In the genomic region with DNA sequence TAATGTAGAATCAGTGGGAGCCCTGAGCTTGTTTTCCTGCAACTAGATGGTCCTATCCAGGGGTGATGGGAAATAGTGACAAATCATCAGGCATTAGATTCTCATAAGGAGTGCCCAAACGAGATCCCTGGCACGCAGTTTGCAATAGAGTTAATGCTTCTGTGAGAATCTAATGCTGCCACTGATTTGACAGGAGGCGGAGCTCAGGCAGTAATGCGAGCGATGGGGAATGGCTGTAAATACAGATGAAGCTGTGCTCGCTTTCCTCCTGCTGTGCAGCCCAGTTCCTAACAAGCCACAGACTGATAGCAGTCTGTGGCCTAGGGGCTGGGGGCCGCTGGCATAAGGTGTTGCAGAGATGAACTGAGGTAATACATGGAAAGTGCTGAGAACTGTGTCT, we compare ENCODE assay signal across 21 cellular contexts. TPM values are rescaled to one million over a fixed set of nuclear protein-coding genes. Genes with fewer than 3 reads are reported as not detected.
DNase-seq lines count a peak whose midpoint lies in the region; ATAC-seq and TF ChIP-seq lines count a peak whose summit lies in the region.
"Had no signal": no experiment of that assay in that cellular context is flagged by ENCODE, and none has a peak within 500 bp of the region (broad histone marks: within the 10 kb centered on the region; RNA-seq: fewer than 3 reads in every experiment).

No MANE protein-coding gene starts in this region.

- H3K4me1 Mint-ChIP-seq in brain = peaks cover 5% of the 10 kb centered on the region

- H3K27ac ChIP-seq in heart right ventricle (peak overlapping the region in 5 of 10 donors; percentile 16 to 42 (median 38)), neural cell (ENCODE audit: low read length) (no peak overlapping the region), PC-3 (ENCODE audit: low read length) (no peak overlapping the region)
- H3K27ac ChIP-seq: 22Rv1, A549, C4-2B had no signal

- CTCF ChIA-PET in PC-3 (lab: Charles Lee) = no interaction called here

- no peak for TF ChIP-seq EP300 in neural cell (conservative IDR thresholded peaks at IDR 0.05; ENCODE audit: poor library complexity, severe bottlenecking)

- no peaks in the 10 kb centered on the region for H3K9me3 Mint-ChIP-seq in brain

- H3K9ac ChIP-seq in neural cell (ENCODE audit: low read length) (no peak overlapping the region), PC-3 (ENCODE audit: low read length) (no peak overlapping the region)

- H3K36me3 ChIP-seq in heart right ventricle (peaks cover 0 to 29% (median 0%) of the 10 kb centered on the region in 9 donors), neural cell (ENCODE audit: insufficient read depth, low read length) (no peaks in the 10 kb centered on the region), PC-3 (ENCODE audit: low read depth, low read length) (peaks cover 76% of the 10 kb centered on the region)

- H2AFZ ChIP-seq in neural cell (ENCODE audit: low read depth, low read length) = no peak overlapping the region
- H2AFZ ChIP-seq in PC-3 (ENCODE audit: low read length) = no peak overlapping the region

- no peak for TF ChIP-seq RAD21 in neural cell (conservative IDR thresholded peaks at IDR 0.05)

- intact Hi-C loops in Right ventricle myocardium inferior (cut with DNase I) = no loop called here
- intact Hi-C loops in cardiac septum (cut with DNase I) = no loop called here
- intact Hi-C loops in heart right ventricle (cut with DNase I) = no loop called here
- intact Hi-C loops in PC-3 (cut with micrococcal nuclease) = no loop called here

- H3K27ac Mint-ChIP-seq in brain = peak overlapping the region in 3 of 5 experiments; percentile 6 to 61 (median 10)
- H3K27ac Mint-ChIP-seq: CD4-positive, alpha-beta T cell; HFFc6 had no signal

- H4K20me1 ChIP-seq in neural cell (ENCODE audit: insufficient read depth) (no peaks in the 10 kb centered on the region), PC-3 (ENCODE audit: low read length) (no peaks in the 10 kb centered on the region)

- peaks cover 0 to 22% (median 6%) of the 10 kb centered on the region in 11 donors for H3K9me3 ChIP-seq in heart right ventricle
- no peaks in the 10 kb centered on the region for H3K9me3 ChIP-seq in neural cell (ENCODE audit: low read length)
- no peaks in the 10 kb centered on the region for H3K9me3 ChIP-seq in PC-3 (ENCODE audit: low read length)
- H3K9me3 ChIP-seq: A549 had no signal

- DNase-seq in Right ventricle myocardium inferior (ENCODE audit: missing footprints) = no peak
- no peak for DNase-seq in cardiac septum (ENCODE audit: low spot score)
- no peak for DNase-seq in heart right ventricle
- no peak for DNase-seq in PC-3
- no peak for DNase-seq in NOMO-1 treated with dmso at 0.1 percent for 144 hours (lab: John Stamatoyannopoulos, UW; ENCODE audit: unreplicated experiment)
- DNase-seq: AML-193; Caco-2; CD4-positive, alpha-beta T cell; GDM1; GOT3; H7; HFFc6 had no signal

- no peaks in the 10 kb centered on the region for H3K79me2 ChIP-seq in neural cell (replicated peaks; ENCODE audit: insufficient read depth, low read length)
- no peaks in the 10 kb centered on the region for H3K79me2 ChIP-seq in PC-3 (ENCODE audit: low read length)

- 43 to 59% methylated on average over 7 of the region's 7 CpGs for WGBS in heart right ventricle, 2 donors

- H3K9me2 ChIP-seq in neural cell (ENCODE audit: insufficient read depth, low read length) (no peaks in the 10 kb centered on the region), PC-3 (replicated peaks; ENCODE audit: low read length) (no peaks in the 10 kb centered on the region)

- no TSS peak for BruUV-seq in PC-3 (replicated peaks; lab: Mats Ljungman, UMichigan)

- TF ChIP-seq CTCF in brain (conservative IDR thresholded peaks at IDR 0.05) (no peak), heart right ventricle (IDR thresholded peaks at IDR 0.05) (no peak), neural cell (IDR thresholded peaks at IDR 0.05; ENCODE audit: poor library complexity, severe bottlenecking) (no peak), PC-3 (conservative IDR thresholded peaks at IDR 0.05; ENCODE audit: low read depth, low read length) (no peak)

- POLR2A ChIA-PET in PC-3 (lab: Charles Lee; ENCODE audit: unreplicated experiment) = interaction anchor here (1.0 kb wide), 1 partner anchor 144 kb away, joined by 5 read pairs; no protein-coding TSS in a partner anchor

- H3K4me2 ChIP-seq in neural cell (ENCODE audit: low read length) = no peak overlapping the region
- H3K4me2 ChIP-seq in PC-3 (ENCODE audit: low read length) = no peak overlapping the region
- H3K4me2 ChIP-seq: A549 had no signal

- H3K27me3 Mint-ChIP-seq in brain = no peaks in the 10 kb centered on the region
- H3K27me3 Mint-ChIP-seq: CD4-positive, alpha-beta T cell had no signal

- no peaks in the 10 kb centered on the region for H3K27me3 ChIP-seq in heart right ventricle
- H3K27me3 ChIP-seq in neural cell (ENCODE audit: insufficient read depth, low read depth, low read length) = no peaks in the 10 kb centered on the region
- H3K27me3 ChIP-seq in PC-3 (ENCODE audit: low read length) = no peaks in the 10 kb centered on the region

- H3K4me1 ChIP-seq in heart right ventricle = peaks cover 0 to 7% (median 0%) of the 10 kb centered on the region in 9 donors
- H3K4me1 ChIP-seq in PC-3 (ENCODE audit: insufficient read depth, low read length) = no peaks in the 10 kb centered on the region
- H3K4me1 ChIP-seq: A549, Caco-2 had no signal

- H3K4me3 ChIP-seq in heart right ventricle (peak overlapping the region in 6 of 10 donors; percentile 9 to 30 (median 23)), neural cell (ENCODE audit: low read length) (peak overlapping the region; percentile 21), PC-3 (ENCODE audit: low read length) (no peak overlapping the region)
- H3K4me3 ChIP-seq: A549 had no signal

- ATAC-seq in Right ventricle myocardium inferior = peak; percentile 39
- ATAC-seq in heart right ventricle = peak in 3 of 8 donors; percentile 39 to 74 (median 67)
- ATAC-seq in PC-3 = no peak
- no peak for ATAC-seq in HG03045 (IDR thresholded peaks at IDR 0.05; ENCODE audit: unreplicated experiment)
- ATAC-seq: A549, HCT116, HepG2 had no signal

- no peaks in the 10 kb centered on the region for H3F3A ChIP-seq in neural cell (ENCODE audit: insufficient read depth, low read length, poor library complexity, severe bottlenecking)
- H3F3A ChIP-seq in PC-3 (ENCODE audit: low read length, unreplicated experiment) = no peaks in the 10 kb centered on the region

- peak overlapping the region in 2 of 5 experiments; percentile 38 to 53 for H3K4me3 Mint-ChIP-seq in brain
- H3K4me3 Mint-ChIP-seq: CD4-positive, alpha-beta T cell; HFFc6 had no signal

- peaks cover 36% of the 10 kb centered on the region for H3K36me3 Mint-ChIP-seq in brain

TF ChIP-seq in neural cell, 6 proteins besides CTCF, POLR2A, EP300 and RAD21:
- TF ChIP-seq SMC3 (conservative IDR thresholded peaks at IDR 0.05; ENCODE audit: poor library complexity) (no peak), POLR2AphosphoS5 (IDR thresholded peaks at IDR 0.05) (no peak), TAF1 (IDR thresholded peaks at IDR 0.05; ENCODE audit: low read depth) (no peak), MXI1 (conservative IDR thresholded peaks at IDR 0.05; ENCODE audit: poor library complexity, severe bottlenecking) (no peak), EZH2 (IDR thresholded peaks at IDR 0.05; ENCODE audit: borderline replicate concordance, insufficient read depth, low read length, poor library complexity, severe bottlenecking) (no peak)
- TF ChIP-seq, protein P1, sequence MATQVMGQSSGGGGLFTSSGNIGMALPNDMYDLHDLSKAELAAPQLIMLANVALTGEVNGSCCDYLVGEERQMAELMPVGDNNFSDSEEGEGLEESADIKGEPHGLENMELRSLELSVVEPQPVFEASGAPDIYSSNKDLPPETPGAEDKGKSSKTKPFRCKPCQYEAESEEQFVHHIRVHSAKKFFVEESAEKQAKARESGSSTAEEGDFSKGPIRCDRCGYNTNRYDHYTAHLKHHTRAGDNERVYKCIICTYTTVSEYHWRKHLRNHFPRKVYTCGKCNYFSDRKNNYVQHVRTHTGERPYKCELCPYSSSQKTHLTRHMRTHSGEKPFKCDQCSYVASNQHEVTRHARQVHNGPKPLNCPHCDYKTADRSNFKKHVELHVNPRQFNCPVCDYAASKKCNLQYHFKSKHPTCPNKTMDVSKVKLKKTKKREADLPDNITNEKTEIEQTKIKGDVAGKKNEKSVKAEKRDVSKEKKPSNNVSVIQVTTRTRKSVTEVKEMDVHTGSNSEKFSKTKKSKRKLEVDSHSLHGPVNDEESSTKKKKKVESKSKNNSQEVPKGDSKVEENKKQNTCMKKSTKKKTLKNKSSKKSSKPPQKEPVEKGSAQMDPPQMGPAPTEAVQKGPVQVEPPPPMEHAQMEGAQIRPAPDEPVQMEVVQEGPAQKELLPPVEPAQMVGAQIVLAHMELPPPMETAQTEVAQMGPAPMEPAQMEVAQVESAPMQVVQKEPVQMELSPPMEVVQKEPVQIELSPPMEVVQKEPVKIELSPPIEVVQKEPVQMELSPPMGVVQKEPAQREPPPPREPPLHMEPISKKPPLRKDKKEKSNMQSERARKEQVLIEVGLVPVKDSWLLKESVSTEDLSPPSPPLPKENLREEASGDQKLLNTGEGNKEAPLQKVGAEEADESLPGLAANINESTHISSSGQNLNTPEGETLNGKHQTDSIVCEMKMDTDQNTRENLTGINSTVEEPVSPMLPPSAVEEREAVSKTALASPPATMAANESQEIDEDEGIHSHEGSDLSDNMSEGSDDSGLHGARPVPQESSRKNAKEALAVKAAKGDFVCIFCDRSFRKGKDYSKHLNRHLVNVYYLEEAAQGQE (IDR thresholded peaks at IDR 0.05; ENCODE audit: borderline replicate concordance) = no peak

RNA-seq across cellular contexts. Expression of a gene that starts 28.3 kb away (rescaled TPM):
- total RNA-seq in Right ventricle myocardium inferior = 8.8 TPM
- total RNA-seq in cardiac septum = 10.5 TPM
- polyA plus RNA-seq in brain (ENCODE audit: insufficient read depth, low read depth, low replicate concordance) = 42.2 TPM
- total RNA-seq in heart right ventricle = 10 to 100 TPM in 6 of 10 donors, 1 to 10 TPM in 4; 8.4 to 13.1 (median 11.2) TPM
- polyA plus RNA-seq in heart right ventricle = 10 to 100 TPM; 11.6 to 18.7 TPM
- 15.1 and 18.2 TPM in 2 replicates for polyA plus RNA-seq in neural cell
- polyA minus RNA-seq in neural cell = 2.5 and 4.6 TPM in 2 replicates
- total RNA-seq in PC-3 (2014; rRNA removed) = 6.3 and 10.2 TPM in 2 replicates

RNA-seq across cellular contexts. Expression of a gene that starts 41.0 kb away (rescaled TPM):
- total RNA-seq in Right ventricle myocardium inferior (not detected), cardiac septum (not detected), heart right ventricle (not detected), PC-3 (2014; rRNA removed) (0.46 and 1.2 TPM in 2 replicates)
- polyA plus RNA-seq in brain (ENCODE audit: insufficient read depth, low read depth, low replicate concordance) (not detected), heart right ventricle (not detected), neural cell (not detected in 2 replicates)
- not detected in 2 replicates for polyA minus RNA-seq in neural cell
- total RNA-seq: Caco-2; CD4-positive, alpha-beta T cell; H7; HFFc6 had no signal
- polyA plus RNA-seq: BJ had no signal
